In the genomic region with DNA sequence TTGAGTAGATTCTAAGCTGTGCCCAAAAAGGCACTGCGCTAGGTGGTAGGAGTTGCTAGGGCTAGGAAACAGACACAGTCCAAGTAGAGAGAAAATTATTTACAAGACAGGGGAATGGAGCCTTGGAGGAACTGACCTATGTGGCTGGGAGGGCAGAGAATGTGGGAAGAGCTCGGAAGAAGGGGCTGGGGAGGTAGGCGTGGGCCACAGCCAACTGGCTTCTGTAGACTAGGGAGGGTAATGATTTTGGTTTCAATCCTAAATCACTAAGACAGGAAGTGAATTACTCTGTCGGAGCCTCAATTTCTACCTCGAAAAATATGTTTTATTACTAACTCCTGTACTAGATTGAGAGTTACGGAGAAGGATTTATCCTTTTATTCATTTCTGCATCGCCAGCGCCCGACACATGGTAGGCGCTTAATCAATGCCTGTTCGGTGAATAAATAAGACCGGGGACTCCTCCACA, we compare ENCODE assay signal across 8 cellular contexts. TPM values are rescaled to one million over a fixed set of nuclear protein-coding genes. Genes with fewer than 3 reads are reported as not detected.
DNase-seq lines count a peak whose midpoint lies in the region; ATAC-seq and TF ChIP-seq lines count a peak whose summit lies in the region.

No MANE protein-coding gene starts in this region.

- in situ Hi-C loops in HAP-1 (cut with MboI; ENCODE audit: low sequenced_read_pairs) = no loop called here

- ATAC-seq in natural killer cell treated with Interleukin-12 subunit alpha and Interleukin-12 subunit beta and Interleukin-15 and Interleukin-18, amount 100 ng/mL, for 72 hours = peak in 1 of 2 donors; percentile 21
- no peak for ATAC-seq in GM19328 (IDR thresholded peaks at IDR 0.05; ENCODE audit: unreplicated experiment)

- no peak overlapping the region; the same call in 1 of the 2 replicates for H3K27ac ChIP-seq in SJCRH30

- H3K9me3 Mint-ChIP-seq in endothelial cell (ENCODE audit: unreplicated experiment) = no peaks in the 10 kb centered on the region
- H3K9me3 Mint-ChIP-seq in natural killer cell treated with Interleukin-12 subunit alpha and Interleukin-12 subunit beta and Interleukin-15 and Interleukin-18, amount 100 ng/mL, for 72 hours = no peaks in the 10 kb centered on the region

- H3K36me3 ChIP-seq in HAP-1 (replicated peaks) (peaks cover 9% of the 10 kb centered on the region), SJCRH30 (0 out of 2 replicates have a peak, but pooled peaks cover 4% of the 10 kb centered on the region)

- peak overlapping the region; percentile 98 for H3K27ac Mint-ChIP-seq in endothelial cell (ENCODE audit: unreplicated experiment)
- H3K27ac Mint-ChIP-seq in natural killer cell treated with Interleukin-12 subunit alpha and Interleukin-12 subunit beta and Interleukin-15 and Interleukin-18, amount 100 ng/mL, for 72 hours = peak overlapping the region; percentile 78 to 90

- peaks cover 12% of the 10 kb centered on the region for H3K27me3 Mint-ChIP-seq in endothelial cell (ENCODE audit: unreplicated experiment)
- H3K27me3 Mint-ChIP-seq in natural killer cell treated with Interleukin-12 subunit alpha and Interleukin-12 subunit beta and Interleukin-15 and Interleukin-18, amount 100 ng/mL, for 72 hours = no peaks in the 10 kb centered on the region

- H3K9me3 ChIP-seq in HAP-1 (no peaks in the 10 kb centered on the region), SJCRH30 (replicated peaks) (no peaks in the 10 kb centered on the region)

- peaks cover 5% of the 10 kb centered on the region for H3K36me3 Mint-ChIP-seq in endothelial cell (ENCODE audit: low read depth, unreplicated experiment)
- no peaks in the 10 kb centered on the region for H3K36me3 Mint-ChIP-seq in natural killer cell treated with Interleukin-12 subunit alpha and Interleukin-12 subunit beta and Interleukin-15 and Interleukin-18, amount 100 ng/mL, for 72 hours

- peaks cover 21% of the 10 kb centered on the region for H3K4me1 Mint-ChIP-seq in endothelial cell (ENCODE audit: unreplicated experiment)
- peaks cover 19 to 35% of the 10 kb centered on the region in 2 donors for H3K4me1 Mint-ChIP-seq in natural killer cell treated with Interleukin-12 subunit alpha and Interleukin-12 subunit beta and Interleukin-15 and Interleukin-18, amount 100 ng/mL, for 72 hours (ENCODE audit: low read depth in 2 of 2)

- peaks cover 18% of the 10 kb centered on the region for H3K4me1 ChIP-seq in HAP-1
- no peaks in the 10 kb centered on the region for H3K4me1 ChIP-seq in SJCRH30

- H3K4me3 Mint-ChIP-seq in endothelial cell (ENCODE audit: unreplicated experiment) = peak overlapping the region; percentile 95
- H3K4me3 Mint-ChIP-seq in natural killer cell treated with Interleukin-12 subunit alpha and Interleukin-12 subunit beta and Interleukin-15 and Interleukin-18, amount 100 ng/mL, for 72 hours = peak overlapping the region; percentile 86

- no peaks in the 10 kb centered on the region for H3K27me3 ChIP-seq in HAP-1 (ENCODE audit: low read depth)
- H3K27me3 ChIP-seq in SJCRH30 = no peaks in the 10 kb centered on the region

- DNase-seq in EH (ENCODE audit: low read depth) (peak; percentile 72), HAP-1 (ENCODE audit: low spot score in 2 of 2) (peak; percentile 29 to 44), SJCRH30 (peak; percentile 49 to 72), endothelial cell (ENCODE audit: low spot score) (peak; percentile 14), dedifferentiated amniotic fluid mesenchymal stem cell (ENCODE audit: extremely low spot score) (no peak)
- DNase-seq in natural killer cell treated with Interleukin-12 subunit alpha and Interleukin-12 subunit beta and Interleukin-15 and Interleukin-18, amount 100 ng/mL, for 72 hours (ENCODE audit: low spot score) = no peak
- DNase-seq in stimulated activated naive CD4-positive, alpha-beta T cell treated with Interleukin-2 at 50 U/mL for 16 hours (lab: John Stamatoyannopoulos, UW) = no peak

- TF ChIP-seq CTCF in endothelial cell (IDR thresholded peaks at IDR 0.05; ENCODE audit: unreplicated experiment) = no peak

- H3K4me3 ChIP-seq in HAP-1 (peak overlapping the region; percentile 33), SJCRH30 (peak overlapping the region; percentile 90)

RNA-seq across cellular contexts. Expression of gene DDI2, which starts 0.5 kb away (rescaled TPM):
- 27.5 and 29.1 TPM in 2 replicates for total RNA-seq in SJCRH30 (2014; rRNA removed; shearing (Covaris generic))
- total RNA-seq in endothelial cell (ENCODE audit: unreplicated experiment) = 24.0 TPM
- total RNA-seq in natural killer cell treated with Interleukin-12 subunit alpha and Interleukin-12 subunit beta and Interleukin-15 and Interleukin-18, amount 100 ng/mL, for 72 hours = 10 to 100 TPM; 35.0 to 55.4 TPM

RNA-seq across cellular contexts. Expression of gene AGMAT, which starts 31.9 kb away (rescaled TPM):
- total RNA-seq in SJCRH30 (2014; rRNA removed; shearing (Covaris generic)) = not detected in 2 replicates
- 0.18 TPM for total RNA-seq in endothelial cell (ENCODE audit: unreplicated experiment)
- total RNA-seq in natural killer cell treated with Interleukin-12 subunit alpha and Interleukin-12 subunit beta and Interleukin-15 and Interleukin-18, amount 100 ng/mL, for 72 hours = 1 to 10 TPM; 3.4 to 8.6 TPM

Comparison
In these comparisons a context has a peak if more than half of its experiments do, and no peak if none do; other contexts are left out.
1. DNase-seq: peak in EH (single experiment), HAP-1 (2 of 2), SJCRH30 (2 of 2) and endothelial cell (single experiment); none in natural killer cell treated with Interleukin-12 subunit alpha and Interleukin-12 subunit beta and Interleukin-15 and Interleukin-18, amount 100 ng/mL, for 72 hours (single experiment), stimulated activated naive CD4-positive, alpha-beta T cell treated with Interleukin-2 at 50 U/mL for 16 hours (single experiment) and dedifferentiated amniotic fluid mesenchymal stem cell (single experiment).